ENCODE assay signal across 2 cellular contexts in the genomic region with DNA sequence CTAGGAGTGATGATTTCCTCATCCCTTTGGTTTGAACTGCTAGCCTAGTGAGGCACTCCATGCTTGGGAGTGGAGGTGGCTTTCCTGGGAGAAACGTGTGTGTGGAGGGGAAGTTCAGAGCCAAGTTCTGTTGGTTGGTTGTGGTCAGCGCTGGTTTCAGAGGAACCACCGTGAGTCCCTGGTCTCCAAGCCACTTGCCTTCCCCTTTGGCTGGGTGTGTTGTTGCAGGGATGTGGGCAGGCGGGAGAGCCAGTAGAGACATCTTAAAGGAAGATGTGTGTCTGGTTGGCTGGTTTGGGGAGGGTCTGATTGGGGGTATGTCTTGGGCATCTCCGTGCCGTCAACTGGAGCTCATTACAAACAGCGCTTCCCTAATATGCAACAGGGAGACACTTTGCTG.
TF ChIP-seq lines count a peak whose summit lies in the region.

No MANE protein-coding gene starts in this region.

TF ChIP-seq in H1, 55 proteins besides CTCF, POLR2A, EP300 and RAD21:
- no peak for TF ChIP-seq ASH2L (IDR thresholded peaks at IDR 0.05; ENCODE audit: low read length)
- TF ChIP-seq RBBP5 (IDR thresholded peaks at IDR 0.05; ENCODE audit: borderline replicate concordance, low read depth, low read length): no peak
- no peak for TF ChIP-seq TCF12 (IDR thresholded peaks at IDR 0.05; ENCODE audit: low read depth, low read length)
- TF ChIP-seq SIX5 (IDR thresholded peaks at IDR 0.05; ENCODE audit: low read depth, low read length): no peak
- TF ChIP-seq SP1 (IDR thresholded peaks at IDR 0.05; ENCODE audit: low read depth, low read length): no peak
- no peak for TF ChIP-seq JUND (IDR thresholded peaks at IDR 0.05; ENCODE audit: low read length)
- no peak for TF ChIP-seq SIRT6 (IDR thresholded peaks at IDR 0.05; ENCODE audit: low read length)
- TF ChIP-seq BCL11A (IDR thresholded peaks at IDR 0.05; ENCODE audit: low read depth in 2 of 2, low read length in 2 of 2): no peak
- TF ChIP-seq, protein P1, sequence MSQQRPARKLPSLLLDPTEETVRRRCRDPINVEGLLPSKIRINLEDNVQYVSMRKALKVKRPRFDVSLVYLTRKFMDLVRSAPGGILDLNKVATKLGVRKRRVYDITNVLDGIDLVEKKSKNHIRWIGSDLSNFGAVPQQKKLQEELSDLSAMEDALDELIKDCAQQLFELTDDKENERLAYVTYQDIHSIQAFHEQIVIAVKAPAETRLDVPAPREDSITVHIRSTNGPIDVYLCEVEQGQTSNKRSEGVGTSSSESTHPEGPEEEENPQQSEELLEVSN (IDR thresholded peaks at IDR 0.05): no peak
- TF ChIP-seq HDAC6 (IDR thresholded peaks at IDR 0.05; ENCODE audit: low read depth, low read length): no peak
- TF ChIP-seq TAF1 (IDR thresholded peaks at IDR 0.05; ENCODE audit: low read depth, low read length): no peak

TF ChIP-seq in GM23338, 12 proteins besides CTCF, POLR2A, EP300 and RAD21:
- TF ChIP-seq, protein P2, sequence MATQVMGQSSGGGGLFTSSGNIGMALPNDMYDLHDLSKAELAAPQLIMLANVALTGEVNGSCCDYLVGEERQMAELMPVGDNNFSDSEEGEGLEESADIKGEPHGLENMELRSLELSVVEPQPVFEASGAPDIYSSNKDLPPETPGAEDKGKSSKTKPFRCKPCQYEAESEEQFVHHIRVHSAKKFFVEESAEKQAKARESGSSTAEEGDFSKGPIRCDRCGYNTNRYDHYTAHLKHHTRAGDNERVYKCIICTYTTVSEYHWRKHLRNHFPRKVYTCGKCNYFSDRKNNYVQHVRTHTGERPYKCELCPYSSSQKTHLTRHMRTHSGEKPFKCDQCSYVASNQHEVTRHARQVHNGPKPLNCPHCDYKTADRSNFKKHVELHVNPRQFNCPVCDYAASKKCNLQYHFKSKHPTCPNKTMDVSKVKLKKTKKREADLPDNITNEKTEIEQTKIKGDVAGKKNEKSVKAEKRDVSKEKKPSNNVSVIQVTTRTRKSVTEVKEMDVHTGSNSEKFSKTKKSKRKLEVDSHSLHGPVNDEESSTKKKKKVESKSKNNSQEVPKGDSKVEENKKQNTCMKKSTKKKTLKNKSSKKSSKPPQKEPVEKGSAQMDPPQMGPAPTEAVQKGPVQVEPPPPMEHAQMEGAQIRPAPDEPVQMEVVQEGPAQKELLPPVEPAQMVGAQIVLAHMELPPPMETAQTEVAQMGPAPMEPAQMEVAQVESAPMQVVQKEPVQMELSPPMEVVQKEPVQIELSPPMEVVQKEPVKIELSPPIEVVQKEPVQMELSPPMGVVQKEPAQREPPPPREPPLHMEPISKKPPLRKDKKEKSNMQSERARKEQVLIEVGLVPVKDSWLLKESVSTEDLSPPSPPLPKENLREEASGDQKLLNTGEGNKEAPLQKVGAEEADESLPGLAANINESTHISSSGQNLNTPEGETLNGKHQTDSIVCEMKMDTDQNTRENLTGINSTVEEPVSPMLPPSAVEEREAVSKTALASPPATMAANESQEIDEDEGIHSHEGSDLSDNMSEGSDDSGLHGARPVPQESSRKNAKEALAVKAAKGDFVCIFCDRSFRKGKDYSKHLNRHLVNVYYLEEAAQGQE (IDR thresholded peaks at IDR 0.05; ENCODE audit: unreplicated experiment): no peak
- TF ChIP-seq NANOG (IDR thresholded peaks at IDR 0.05; ENCODE audit: borderline replicate concordance) (no peak), ZNF331 (CRISPR knock-in tag; IDR thresholded peaks at IDR 0.05; ENCODE audit: low read depth) (no peak), EZH2phosphoT487 (IDR thresholded peaks at IDR 0.05; ENCODE audit: unreplicated experiment) (no peak), EZH2 (IDR thresholded peaks at IDR 0.05; ENCODE audit: low read depth, unreplicated experiment) (no peak), CREB1 (CRISPR knock-in tag; IDR thresholded peaks at IDR 0.05; ENCODE audit: low read depth) (no peak), POLR2AphosphoS5 (IDR thresholded peaks at IDR 0.05; ENCODE audit: low read depth) (no peak), JUNB (IDR thresholded peaks at IDR 0.05; ENCODE audit: unreplicated experiment) (no peak), STAT1 (IDR thresholded peaks at IDR 0.05; ENCODE audit: unreplicated experiment) (no peak), ZNF114 (CRISPR knock-in tag; IDR thresholded peaks at IDR 0.05) (no peak)
- TF ChIP-seq, protein P3, sequence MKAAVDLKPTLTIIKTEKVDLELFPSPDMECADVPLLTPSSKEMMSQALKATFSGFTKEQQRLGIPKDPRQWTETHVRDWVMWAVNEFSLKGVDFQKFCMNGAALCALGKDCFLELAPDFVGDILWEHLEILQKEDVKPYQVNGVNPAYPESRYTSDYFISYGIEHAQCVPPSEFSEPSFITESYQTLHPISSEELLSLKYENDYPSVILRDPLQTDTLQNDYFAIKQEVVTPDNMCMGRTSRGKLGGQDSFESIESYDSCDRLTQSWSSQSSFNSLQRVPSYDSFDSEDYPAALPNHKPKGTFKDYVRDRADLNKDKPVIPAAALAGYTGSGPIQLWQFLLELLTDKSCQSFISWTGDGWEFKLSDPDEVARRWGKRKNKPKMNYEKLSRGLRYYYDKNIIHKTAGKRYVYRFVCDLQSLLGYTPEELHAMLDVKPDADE (IDR thresholded peaks at IDR 0.05): no peak
- TF ChIP-seq, protein P4, sequence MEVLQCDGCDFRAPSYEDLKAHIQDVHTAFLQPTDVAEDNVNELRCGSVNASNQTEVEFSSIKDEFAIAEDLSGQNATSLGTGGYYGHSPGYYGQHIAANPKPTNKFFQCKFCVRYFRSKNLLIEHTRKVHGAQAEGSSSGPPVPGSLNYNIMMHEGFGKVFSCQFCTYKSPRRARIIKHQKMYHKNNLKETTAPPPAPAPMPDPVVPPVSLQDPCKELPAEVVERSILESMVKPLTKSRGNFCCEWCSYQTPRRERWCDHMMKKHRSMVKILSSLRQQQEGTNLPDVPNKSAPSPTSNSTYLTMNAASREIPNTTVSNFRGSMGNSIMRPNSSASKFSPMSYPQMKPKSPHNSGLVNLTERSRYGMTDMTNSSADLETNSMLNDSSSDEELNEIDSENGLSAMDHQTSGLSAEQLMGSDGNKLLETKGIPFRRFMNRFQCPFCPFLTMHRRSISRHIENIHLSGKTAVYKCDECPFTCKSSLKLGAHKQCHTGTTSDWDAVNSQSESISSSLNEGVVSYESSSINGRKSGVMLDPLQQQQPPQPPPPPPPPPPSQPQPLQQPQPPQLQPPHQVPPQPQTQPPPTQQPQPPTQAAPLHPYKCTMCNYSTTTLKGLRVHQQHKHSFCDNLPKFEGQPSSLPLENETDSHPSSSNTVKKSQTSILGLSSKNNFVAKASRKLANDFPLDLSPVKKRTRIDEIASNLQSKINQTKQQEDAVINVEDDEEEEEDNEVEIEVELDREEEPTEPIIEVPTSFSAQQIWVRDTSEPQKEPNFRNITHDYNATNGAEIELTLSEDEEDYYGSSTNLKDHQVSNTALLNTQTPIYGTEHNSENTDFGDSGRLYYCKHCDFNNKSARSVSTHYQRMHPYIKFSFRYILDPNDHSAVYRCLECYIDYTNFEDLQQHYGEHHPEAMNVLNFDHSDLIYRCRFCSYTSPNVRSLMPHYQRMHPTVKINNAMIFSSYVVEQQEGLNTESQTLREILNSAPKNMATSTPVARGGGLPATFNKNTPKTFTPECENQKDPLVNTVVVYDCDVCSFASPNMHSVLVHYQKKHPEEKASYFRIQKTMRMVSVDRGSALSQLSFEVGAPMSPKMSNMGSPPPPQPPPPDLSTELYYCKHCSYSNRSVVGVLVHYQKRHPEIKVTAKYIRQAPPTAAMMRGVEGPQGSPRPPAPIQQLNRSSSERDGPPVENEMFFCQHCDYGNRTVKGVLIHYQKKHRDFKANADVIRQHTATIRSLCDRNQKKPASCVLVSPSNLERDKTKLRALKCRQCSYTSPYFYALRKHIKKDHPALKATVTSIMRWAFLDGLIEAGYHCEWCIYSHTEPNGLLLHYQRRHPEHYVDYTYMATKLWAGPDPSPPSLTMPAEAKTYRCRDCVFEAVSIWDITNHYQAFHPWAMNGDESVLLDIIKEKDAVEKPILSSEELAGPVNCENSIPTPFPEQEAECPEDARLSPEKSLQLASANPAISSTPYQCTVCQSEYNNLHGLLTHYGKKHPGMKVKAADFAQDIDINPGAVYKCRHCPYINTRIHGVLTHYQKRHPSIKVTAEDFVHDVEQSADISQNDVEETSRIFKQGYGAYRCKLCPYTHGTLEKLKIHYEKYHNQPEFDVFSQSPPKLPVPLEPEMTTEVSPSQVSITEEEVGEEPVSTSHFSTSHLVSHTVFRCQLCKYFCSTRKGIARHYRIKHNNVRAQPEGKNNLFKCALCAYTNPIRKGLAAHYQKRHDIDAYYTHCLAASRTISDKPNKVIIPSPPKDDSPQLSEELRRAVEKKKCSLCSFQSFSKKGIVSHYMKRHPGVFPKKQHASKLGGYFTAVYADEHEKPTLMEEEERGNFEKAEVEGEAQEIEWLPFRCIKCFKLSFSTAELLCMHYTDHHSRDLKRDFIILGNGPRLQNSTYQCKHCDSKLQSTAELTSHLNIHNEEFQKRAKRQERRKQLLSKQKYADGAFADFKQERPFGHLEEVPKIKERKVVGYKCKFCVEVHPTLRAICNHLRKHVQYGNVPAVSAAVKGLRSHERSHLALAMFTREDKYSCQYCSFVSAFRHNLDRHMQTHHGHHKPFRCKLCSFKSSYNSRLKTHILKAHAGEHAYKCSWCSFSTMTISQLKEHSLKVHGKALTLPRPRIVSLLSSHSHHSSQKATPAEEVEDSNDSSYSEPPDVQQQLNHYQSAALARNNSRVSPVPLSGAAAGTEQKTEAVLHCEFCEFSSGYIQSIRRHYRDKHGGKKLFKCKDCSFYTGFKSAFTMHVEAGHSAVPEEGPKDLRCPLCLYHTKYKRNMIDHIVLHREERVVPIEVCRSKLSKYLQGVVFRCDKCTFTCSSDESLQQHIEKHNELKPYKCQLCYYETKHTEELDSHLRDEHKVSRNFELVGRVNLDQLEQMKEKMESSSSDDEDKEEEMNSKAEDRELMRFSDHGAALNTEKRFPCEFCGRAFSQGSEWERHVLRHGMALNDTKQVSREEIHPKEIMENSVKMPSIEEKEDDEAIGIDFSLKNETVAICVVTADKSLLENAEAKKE (CRISPR knock-in tag; IDR thresholded peaks at IDR 0.05): no peak
